27 cellular contexts compared by ENCODE assay signal in genomic region chr4:130178106-130178505, GRCh38.
"Had no signal": no experiment of that assay in that cellular context is flagged by ENCODE, and none has a peak within 500 bp of the region (broad histone marks: within the 10 kb centered on the region; RNA-seq: fewer than 3 reads in every experiment).

No MANE protein-coding gene starts in this region.

- FAIRE-seq: bronchial epithelial cell had no signal

- H3K4me3 ChIP-seq: ascending aorta, cardiac muscle cell had no signal

- H3K36me3 ChIP-seq: ascending aorta, cardiac muscle cell had no signal

- ATAC-seq: activated CD8-positive, alpha-beta memory T cell treated with anti-CD3 and anti-CD28 coated beads, Interleukin-2, amount 10 ng/mL, durations not matched to agents 7 days and 5 days; activated CD8-positive, alpha-beta T cell treated with anti-CD3 and anti-CD28 coated beads, Interleukin-2, amount 10 ng/mL, durations not matched to agents 7 days and 5 days; activated naive CD8-positive, alpha-beta T cell treated with anti-CD3 and anti-CD28 coated beads, Interleukin-2, amount 50 U/mL, for 24 hours had no signal

- H3K27ac ChIP-seq: ascending aorta, cardiac muscle cell, VCaP had no signal

- H3K4me1 ChIP-seq: ascending aorta had no signal

- DNase-seq: activated B cell treated with CpG ODN at 0.5 μM for 24 hours; activated CD4-positive, alpha-beta memory T cell treated with anti-CD3 and anti-CD28 coated beads, Interleukin-2, amount 10 ng/mL, durations not matched to agents 7 days and 5 days; activated CD4-positive, alpha-beta T cell treated with anti-CD3 and anti-CD28 coated beads for 4 hours; activated CD4-positive, alpha-beta T cell treated with anti-CD3 and anti-CD28 coated beads, Interleukin-2, amount 10 ng/mL, durations not matched to agents 24 days and 14 days; activated CD4-positive, alpha-beta T cell treated with anti-CD3 and anti-CD28 coated beads, Interleukin-2, amount 50 U/mL, for 48 hours; activated CD4-positive, CD25-positive, alpha-beta regulatory T cell treated with anti-CD3 and anti-CD28 coated beads, Interleukin-2, amount 50 U/mL, for 72 hours; activated CD8-positive, alpha-beta memory T cell treated with anti-CD3 and anti-CD28 coated beads for 24 hours; activated CD8-positive, alpha-beta memory T cell treated with anti-CD3 and anti-CD28 coated beads, Interleukin-2, amount 10 ng/mL, durations not matched to agents 7 days and 5 days; activated CD8-positive, alpha-beta memory T cell treated with anti-CD3 and anti-CD28 coated beads, Interleukin-2, amount 50 U/mL, for 48 hours; activated CD8-positive, alpha-beta T cell treated with anti-CD3 and anti-CD28 coated beads, Interleukin-2, amount 10 ng/mL, durations not matched to agents 7 days and 5 days; activated effector memory CD4-positive, alpha-beta T cell treated with Interleukin-2 at 50 U/mL for 16 hours; activated gamma-delta T cell; activated naive CD4-positive, alpha-beta T cell treated with anti-CD3 and anti-CD28 coated beads, Interleukin-2, amount 10 ng/mL, durations not matched to agents 7 days and 5 days; activated naive CD4-positive, alpha-beta T cell treated with Interleukin-2 at 50 U/mL for 16 hours; activated naive CD8-positive, alpha-beta T cell treated with anti-CD3 and anti-CD28 coated beads, Interleukin-2, amount 10 ng/mL, durations not matched to agents 7 days and 5 days; activated naive CD8-positive, alpha-beta T cell treated with anti-CD3 and anti-CD28 coated beads, Interleukin-2, amount 50 U/mL, for 24 hours; activated T-cell treated with anti-CD3 and anti-CD28 coated beads, Interleukin-2, amount 50 U/mL, for 24 hours; activated T-cell treated with anti-CD3 and anti-CD28 coated beads, Interleukin-2, amount 50 U/mL, for 48 hours; amygdala; anterior cingulate cortex; cerebellar nuclear complex; T-helper 2 cell; T-helper 9 cell had no signal

- H3K9me3 ChIP-seq: ascending aorta had no signal

- H3K27me3 ChIP-seq: ascending aorta, cardiac muscle cell had no signal
